ENCODE assay signal across 8 cellular contexts in the genomic region with DNA sequence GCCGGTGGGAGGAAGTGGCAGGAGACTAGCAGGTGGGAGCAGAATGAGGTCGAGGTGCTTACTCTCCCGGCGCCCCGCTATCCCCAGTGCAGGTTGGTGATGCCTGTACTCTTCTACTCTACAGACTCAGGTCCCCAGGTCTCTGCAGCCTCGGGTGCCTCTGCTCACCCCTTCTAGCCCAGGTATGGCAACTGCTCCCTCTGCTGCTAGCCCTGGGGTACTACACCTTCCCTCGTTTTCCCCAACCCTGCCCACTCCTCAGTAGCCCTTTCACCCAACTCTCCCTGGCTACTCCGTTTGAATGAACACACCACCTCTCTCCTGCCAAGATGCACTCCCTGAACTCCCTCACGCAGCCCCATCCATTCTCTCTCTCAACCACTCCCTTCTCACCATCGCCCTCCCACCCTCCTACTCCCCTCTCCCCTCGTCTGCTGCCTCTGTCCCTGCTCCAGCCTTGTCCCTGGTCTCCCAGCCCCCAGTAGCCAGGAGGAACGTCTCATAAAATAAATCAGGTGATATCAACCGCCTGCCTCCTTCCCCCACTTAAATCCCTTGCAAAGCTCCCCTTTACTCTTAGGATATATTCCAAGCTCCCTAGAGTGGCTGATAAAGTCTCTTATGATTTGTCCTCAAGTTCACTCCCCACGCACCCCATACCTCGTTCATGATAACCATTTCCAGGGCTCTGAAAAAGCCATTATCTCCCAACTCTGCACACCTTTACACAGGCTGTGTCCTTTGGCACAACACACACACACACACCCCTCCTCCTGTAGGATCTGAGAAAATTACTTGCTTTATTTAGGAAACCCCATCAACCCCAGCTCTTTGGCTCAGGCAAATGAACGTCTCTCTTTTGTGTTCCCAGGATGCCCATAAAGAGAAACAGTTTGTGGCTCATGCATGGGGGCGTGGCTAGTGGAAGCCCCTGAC. TPM values are rescaled to one million over a fixed set of nuclear protein-coding genes. Genes with fewer than 3 reads are reported as not detected.
A peak's percentile ranks its signal among the peaks of the same experiment; 100 is the strongest.
DNase-seq lines count a peak whose midpoint lies in the region; ATAC-seq, FAIRE-seq and TF ChIP-seq lines count a peak whose summit lies in the region.

No MANE protein-coding gene starts in this region.

- no peak for TF ChIP-seq EP300 in gastroesophageal sphincter (IDR thresholded peaks at IDR 0.05)

- H3K27ac ChIP-seq in KOPT-K1 (ENCODE audit: low read depth, low read length, poor library complexity, severe bottlenecking) (peak overlapping the region; percentile 19), RWPE1 (peak overlapping the region; percentile 70), gastroesophageal sphincter (peak overlapping the region in 3 of 4 donors; percentile 65 to 71 (median 66)), pancreas (no peak overlapping the region), uterus (peak overlapping the region; percentile 80 to 88)

- peaks cover 0 to 36% (median 21%) of the 10 kb centered on the region in 3 donors for H3K4me1 ChIP-seq in gastroesophageal sphincter
- H3K4me1 ChIP-seq in pancreas = peaks cover 0 to 13% (median 4%) of the 10 kb centered on the region in 3 donors
- peaks cover 6 to 8% of the 10 kb centered on the region in 2 donors for H3K4me1 ChIP-seq in uterus

- 2% methylated on average over 10 to 12 of the region's 17 CpGs for WGBS in gastroesophageal sphincter (ENCODE audit: low coverage in 1 of 2), 2 donors
- 6 to 7% methylated on average over 17 of the region's 17 CpGs for WGBS in pancreas, 2 donors

- peak; percentile 86 for TF ChIP-seq CTCF in RWPE1 (conservative IDR thresholded peaks at IDR 0.05; ENCODE audit: low read depth)
- peak in 3 of 4 experiments; percentile 76 to 87 (median 86) for TF ChIP-seq CTCF in gastroesophageal sphincter (IDR thresholded peaks at IDR 0.05)
- peak; percentile 78 to 85 (median 81) for TF ChIP-seq CTCF in pancreas (IDR thresholded peaks at IDR 0.05)
- peak; percentile 76 to 93 (median 84) for TF ChIP-seq CTCF in uterus (IDR thresholded peaks at IDR 0.05)

- FAIRE-seq in pancreas (lab: Jason Lieb, UNC) = no peak

- CTCF ChIA-PET in RWPE1 (lab: Yijun Ruan, JAX) = interaction anchor here (0.5 to 1.5 kb wide), 4 partner anchors 9 to 280 kb away, joined by 3 to 6 read pairs (median 4); no protein-coding TSS in a partner anchor

- DNase-seq in EL (peak; percentile 69), RWPE1 (ENCODE audit: low spot score) (peak; percentile 75), pancreas (peak; percentile 34 to 83 (median 68)), uterus (peak; percentile 76 to 81)
- peak; percentile 89 for DNase-seq in activated effector memory CD4-positive, alpha-beta T cell treated with anti-CD3 and anti-CD28 coated beads, Interleukin-2, amount 50 U/mL, for 16 hours

- POLR2A ChIA-PET in RWPE1 (lab: Yijun Ruan, JAX; ENCODE audit: low non-redundant PET) = interaction anchor here (0.6 kb wide), 1 partner anchor 19 kb away, joined by 3 read pairs; no protein-coding TSS in a partner anchor

- peaks cover 77% of the 10 kb centered on the region for H3K27me3 ChIP-seq in gastroesophageal sphincter
- H3K27me3 ChIP-seq in pancreas = peaks cover 0 to 10% (median 0%) of the 10 kb centered on the region in 4 donors
- no peaks in the 10 kb centered on the region for H3K27me3 ChIP-seq in uterus

- peak; percentile 48 for ATAC-seq in gastroesophageal sphincter
- ATAC-seq in pancreas = peak; percentile 73 to 89 (median 84)
- ATAC-seq in GM18517 (IDR thresholded peaks at IDR 0.05; ENCODE audit: unreplicated experiment) = no peak

- intact Hi-C loops in pancreas (cut with DNase I) (no loop called here), uterus (cut with DNase I; ENCODE audit: low total_unique reads) (loop anchor here (10.0 kb wide), 1 partner anchor 133 kb away; no protein-coding TSS in a partner anchor)

- H3K36me3 ChIP-seq in KOPT-K1 (ENCODE audit: insufficient read depth, low read length) (no peaks in the 10 kb centered on the region), gastroesophageal sphincter (no peaks in the 10 kb centered on the region), pancreas (no peaks in the 10 kb centered on the region), uterus (no peaks in the 10 kb centered on the region)

- TF ChIP-seq POLR2A in gastroesophageal sphincter (IDR thresholded peaks at IDR 0.05) (no peak), uterus (IDR thresholded peaks at IDR 0.05) (peak in 1 of 2 donors; percentile 30)

- H3K9me3 ChIP-seq in KOPT-K1 (ENCODE audit: insufficient read depth, low read length, poor library complexity, severe bottlenecking) = no peaks in the 10 kb centered on the region
- H3K9me3 ChIP-seq in gastroesophageal sphincter = no peaks in the 10 kb centered on the region
- H3K9me3 ChIP-seq in pancreas = no peaks in the 10 kb centered on the region
- H3K9me3 ChIP-seq in uterus = no peaks in the 10 kb centered on the region

- H3K4me3 ChIP-seq in gastroesophageal sphincter = peak overlapping the region in 1 of 2 donors; percentile 7
- no peak overlapping the region for H3K4me3 ChIP-seq in pancreas
- H3K4me3 ChIP-seq in uterus = peak overlapping the region in 1 of 2 donors; percentile 5

RNA-seq across cellular contexts. Expression of a gene that starts 8.2 kb away (rescaled TPM):
- total RNA-seq in gastroesophageal sphincter = 10 to 100 TPM; 23.5 to 37.2 (median 30.3) TPM
- total RNA-seq in pancreas = 1 to 10 TPM in 4 of 6 donors, under 1 TPM in 2; 0.91 to 4.1 (median 2.1) TPM
- 10 to 100 TPM; 16.0 to 28.5 TPM for polyA plus RNA-seq in pancreas
- 100 to 1,000 TPM in 1 of 4 donors, 10 to 100 TPM in 3; 28.9 to 133 (median 75.0) TPM for total RNA-seq in uterus

RNA-seq across cellular contexts. Expression of a gene that starts 44.2 kb away (rescaled TPM):
- total RNA-seq in gastroesophageal sphincter (10 to 100 TPM in 1 of 4 donors, 1 to 10 TPM in 3; 6.5 to 19.9 (median 9.5) TPM), pancreas (1 to 10 TPM; 4.5 to 8.3 (median 6.7) TPM), uterus (10 to 100 TPM in 2 of 4 donors, 1 to 10 TPM in 2; 3.4 to 17.8 (median 11.0) TPM)
- polyA plus RNA-seq in pancreas = 1 to 10 TPM; 2.6 to 4.8 TPM

RNA-seq across cellular contexts. Expression of a gene that starts 56.5 kb away (rescaled TPM):
- 1 to 10 TPM; 2.4 to 4.3 (median 3.4) TPM for total RNA-seq in gastroesophageal sphincter
- total RNA-seq in pancreas = 10 to 100 TPM in 1 of 6 donors, 1 to 10 TPM in 5; 3.0 to 10.7 (median 5.1) TPM
- polyA plus RNA-seq in pancreas = 10 to 100 TPM; 52.5 to 53.3 TPM
- 1 to 10 TPM in 3 of 4 donors, not detected in 1; 5.4 to 9.0 (median 6.4) TPM for total RNA-seq in uterus

Comparison
In these comparisons a context has a peak if more than half of its experiments do, and no peak if none do; other contexts are left out.
1. H3K27ac ChIP-seq: peak in KOPT-K1 (single experiment), RWPE1 (single experiment), gastroesophageal sphincter (3 of 4) and uterus (2 of 2); none in pancreas (0 of 4).
2. RNA of a gene that starts 8.2 kb away (total RNA-seq): 28.9 to 133 TPM in uterus and 23.5 to 37.2 TPM in gastroesophageal sphincter; 0.91 to 4.1 TPM in pancreas; every median in the first group is over 4 times any median in the second.
3. Peak in every context shown above with its lines, with median percentiles within 50 percentile points of each other: DNase-seq and CTCF ChIP-seq.